8 cellular contexts compared by ENCODE assay signal in the genomic region with DNA sequence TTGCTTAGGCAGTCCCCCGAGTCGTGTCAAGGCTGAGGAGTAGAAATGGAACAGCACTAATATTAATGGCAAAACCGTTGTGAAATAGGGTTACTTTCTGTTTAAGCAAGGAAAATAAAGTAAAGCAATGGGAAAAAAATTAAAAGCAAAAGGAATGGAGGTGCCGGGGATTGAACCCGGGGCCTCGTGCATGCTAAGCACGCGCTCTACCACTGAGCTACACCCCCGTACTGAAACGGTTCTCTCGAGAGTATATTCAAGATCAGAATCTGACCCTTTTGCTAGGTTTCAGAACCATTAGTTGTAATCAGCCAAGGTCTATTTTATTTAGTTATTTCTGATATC.
DNase-seq lines count a peak whose midpoint lies in the region; ATAC-seq, FAIRE-seq and TF ChIP-seq lines count a peak whose summit lies in the region.

No MANE protein-coding gene starts in this region.

- H3K36me3 ChIP-seq in CD4-positive, alpha-beta memory T cell (ENCODE audit: insufficient read depth, low read length), result no peaks in the 10 kb centered on the region
- H3K36me3 ChIP-seq in HUES64 (ENCODE audit: insufficient read depth, low read length), result no peaks in the 10 kb centered on the region

- H3K4me3 Mint-ChIP-seq in CD4-positive, alpha-beta memory T cell, result peak overlapping the region; percentile 91 to 97 (median 94)
- peak overlapping the region; percentile 96 for H3K4me3 Mint-ChIP-seq in neural crest cell

- CTCF ChIA-PET in CD4-positive, alpha-beta memory T cell (lab: Charles Lee; ENCODE audit: partially characterized antibody), result interaction anchor here (0.6 to 6.0 kb wide), 34 partner anchors 11 to 1663 kb away, joined by 3 to 197 read pairs (median 9); a partner anchor contains a TSS

- peak; percentile 42 for ATAC-seq in GM21360 (IDR thresholded peaks at IDR 0.05; ENCODE audit: unreplicated experiment)

- H3K4me1 Mint-ChIP-seq in CD4-positive, alpha-beta memory T cell, result peaks cover 12 to 24% (median 18%) of the 10 kb centered on the region in 4 donors
- H3K4me1 Mint-ChIP-seq in neural crest cell, result peaks cover 16% of the 10 kb centered on the region

- no peak for FAIRE-seq in RCC 7860 (lab: Jason Lieb, UNC)

- H3K9me3 ChIP-seq in CD4-positive, alpha-beta memory T cell (ENCODE audit: control insufficient read depth in 1 of 2, low read length in 2 of 2), result no peaks in the 10 kb centered on the region
- H3K9me3 ChIP-seq in HUES64 (ENCODE audit: insufficient read depth, low read depth, low read length), result no peaks in the 10 kb centered on the region

- H3K4me3 ChIP-seq in CD4-positive, alpha-beta memory T cell (ENCODE audit: low read length in 2 of 2), result peak overlapping the region; percentile 72 to 80
- peak overlapping the region; percentile 80 for H3K4me3 ChIP-seq in HUES64 (ENCODE audit: low read length)

- peaks cover 0 to 12% of the 10 kb centered on the region in 2 donors for H3K36me3 Mint-ChIP-seq in CD4-positive, alpha-beta memory T cell
- peaks cover 4% of the 10 kb centered on the region for H3K36me3 Mint-ChIP-seq in neural crest cell (ENCODE audit: low read depth)

- peaks cover 24 to 34% of the 10 kb centered on the region in 2 donors for H3K27me3 Mint-ChIP-seq in CD4-positive, alpha-beta memory T cell
- peaks cover 86% of the 10 kb centered on the region for H3K27me3 Mint-ChIP-seq in neural crest cell (ENCODE audit: low read depth)

- peak overlapping the region; percentile 84 for H3K9ac ChIP-seq in HUES64 (ENCODE audit: low read depth, low read length)

- H3K27me3 ChIP-seq in CD4-positive, alpha-beta memory T cell (ENCODE audit: insufficient read depth, low read length), result no peaks in the 10 kb centered on the region
- peaks cover 23% of the 10 kb centered on the region for H3K27me3 ChIP-seq in HUES64 (ENCODE audit: insufficient read depth, low read length)

- H3K9me3 Mint-ChIP-seq in CD4-positive, alpha-beta memory T cell, result peaks cover 0 to 14% (median 0%) of the 10 kb centered on the region in 8 donors
- peaks cover 4% of the 10 kb centered on the region for H3K9me3 Mint-ChIP-seq in neural crest cell

- H3K4me1 ChIP-seq in CD4-positive, alpha-beta memory T cell (ENCODE audit: insufficient read depth, low read length), result peaks cover 13% of the 10 kb centered on the region
- peaks cover 6% of the 10 kb centered on the region; the same call in 1 of the 2 replicates for H3K4me1 ChIP-seq in HUES64 (ENCODE audit: insufficient read depth, low read length)

- WGBS in HUES64, result 0% methylated on average over 11 of the region's 11 CpGs

- H3K27ac ChIP-seq in CD4-positive, alpha-beta memory T cell (ENCODE audit: low read depth, low read length), result peak overlapping the region; percentile 42
- H3K27ac ChIP-seq in HUES64 (ENCODE audit: low read depth, low read length) (no peak overlapping the region), substantia nigra (ENCODE audit: low read depth, low read length, poor library complexity, severe bottlenecking) (no peak overlapping the region)

- TF ChIP-seq CTCF in neural crest cell (conservative IDR thresholded peaks at IDR 0.05), result no peak

- intact Hi-C loops in CD4-positive, alpha-beta memory T cell (cut with micrococcal nuclease), result loop anchor here (1.0 to 5.0 kb wide), 9 partner anchors 25 to 935 kb away; a partner anchor contains a TSS

- POLR2A ChIA-PET in CD4-positive, alpha-beta memory T cell (lab: Charles Lee; ENCODE audit: partially characterized antibody), result interaction anchor here (0.8 to 2.9 kb wide), 20 partner anchors 10 to 1359 kb away, joined by 3 to 48 read pairs (median 5); a partner anchor contains a TSS

- peak overlapping the region; percentile 70 to 100 (median 92) for H3K27ac Mint-ChIP-seq in CD4-positive, alpha-beta memory T cell
- peak overlapping the region; percentile 97 for H3K27ac Mint-ChIP-seq in neural crest cell (ENCODE audit: unreplicated experiment)

- peak; percentile 79 to 84 (median 83) for DNase-seq in CD4-positive, alpha-beta memory T cell
- DNase-seq in RCC 7860 (ENCODE audit: low spot score) (peak; percentile 61), fibroblast of the conjunctiva (ENCODE audit: low read depth) (peak; percentile 56), neural crest cell (ENCODE audit: low read depth, low spot score) (peak; percentile 71), substantia nigra (lab: John Stamatoyannopoulos, UW) (peak in 36 of 49 donors; percentile 6 to 81 (median 40))
- DNase-seq in activated T-helper 1 cell treated with anti-CD3 and anti-CD28 coated beads, Interleukin-2, amount 50 U/mL, for 16 hours (ENCODE audit: low read depth in 1 of 2, low spot score in 1 of 2), result peak; percentile 37 to 57
